In genomic region chr7:94244760-94245159, GRCh38 we compare ENCODE assay signal across 20 cellular contexts.
"Had no signal": no experiment of that assay in that cellular context is flagged by ENCODE, and none has a peak within 500 bp of the region (broad histone marks: within the 10 kb centered on the region; RNA-seq: fewer than 3 reads in every experiment).

No MANE protein-coding gene starts in this region.

- H3K4me3 ChIP-seq: coronary artery, sigmoid colon, spleen, thoracic aorta, upper lobe of left lung had no signal

- H3K27me3 ChIP-seq: sigmoid colon, spleen, upper lobe of left lung had no signal

- FAIRE-seq: endometrium, frontal cortex, keratinocyte had no signal

- DNase-seq: activated B cell treated with CpG ODN at 0.5 μM for 24 hours; activated CD4-positive, alpha-beta memory T cell treated with anti-CD3 and anti-CD28 coated beads for 36 hours; activated CD4-positive, alpha-beta T cell treated with anti-CD3 and anti-CD28 coated beads for 4 hours; activated CD8-positive, alpha-beta memory T cell treated with anti-CD3 and anti-CD28 coated beads, Interleukin-2, amount 10 ng/mL, durations not matched to agents 7 days and 5 days; activated naive CD4-positive, alpha-beta T cell; activated naive CD8-positive, alpha-beta T cell treated with anti-CD3 and anti-CD28 coated beads, Interleukin-2, amount 10 ng/mL, durations not matched to agents 7 days and 5 days; activated T-cell treated with anti-CD3 and anti-CD28 coated beads, Interleukin-2, amount 50 U/mL, for 1 hour; anterior cingulate cortex; hypothalamus; sigmoid colon; spleen; stimulated activated naive B cell treated with anti-CD40 and anti-IgM and Interleukin-4, amounts not matched to agents 10 μg/mL and 1 μg/mL and 100 μg/mL, for 72 hours had no signal

- H3K36me3 ChIP-seq: sigmoid colon, spleen, thoracic aorta, upper lobe of left lung had no signal

- ATAC-seq: activated CD8-positive, alpha-beta memory T cell treated with anti-CD3 and anti-CD28 coated beads, Interleukin-2, amount 10 ng/mL, durations not matched to agents 7 days and 5 days; activated T-helper 17 cell treated with anti-CD3 and anti-CD28 coated beads, Interleukin-2, amount 50 U/mL, for 72 hours; esophagus mucosa; stimulated activated naive B cell treated with anti-CD40 and anti-IgM and Interleukin-4, amounts not matched to agents 10 μg/mL and 1 μg/mL and 100 μg/mL, for 72 hours had no signal

- H3K27ac ChIP-seq: coronary artery, sigmoid colon, spleen, thoracic aorta, upper lobe of left lung had no signal

- H3K9me3 ChIP-seq: sigmoid colon, spleen, thoracic aorta, upper lobe of left lung had no signal
